1 cellular context compared by ENCODE assay signal in genomic region chr6:143158113-143158581, GRCh38.
TF ChIP-seq lines count a peak whose summit lies in the region.

No MANE protein-coding gene starts in this region.

TF ChIP-seq in K562, 482 proteins besides CTCF, POLR2A, EP300 and RAD21 (continued from another document and continues in another):
- TF ChIP-seq PRDM10 (IDR thresholded peaks at IDR 0.05; ENCODE audit: partially characterized antibody) = no peak
- TF ChIP-seq GTF3C2 (IDR thresholded peaks at IDR 0.05; ENCODE audit: borderline replicate concordance, extremely low read depth, insufficient read length) = no peak
- no peak for TF ChIP-seq CREB1 (IDR thresholded peaks at IDR 0.05)
- no peak for TF ChIP-seq CREB1 (CRISPR knock-in tag; IDR thresholded peaks at IDR 0.05)
- TF ChIP-seq MCM2 (IDR thresholded peaks at IDR 0.05; ENCODE audit: low read depth) = no peak
- no peak for TF ChIP-seq MAX (CRISPR knock-in tag; IDR thresholded peaks at IDR 0.05)
- TF ChIP-seq ARID4B (CRISPR knock-in tag; IDR thresholded peaks at IDR 0.05) = no peak
- no peak for TF ChIP-seq ZNF274 (IDR thresholded peaks at IDR 0.05; ENCODE audit: borderline replicate concordance, low read depth, low read length)
- TF ChIP-seq MEIS2 (IDR thresholded peaks at IDR 0.05; ENCODE audit: partially characterized antibody) = no peak
- no peak for TF ChIP-seq ZBTB9 (CRISPR knock-in tag; IDR thresholded peaks at IDR 0.05)
- TF ChIP-seq SMAD4 (CRISPR knock-in tag; conservative IDR thresholded peaks at IDR 0.05) = peak; percentile 79
- peak; percentile 69; the same call in 1 of the 2 replicates for TF ChIP-seq NFXL1 (CRISPR knock-in tag; IDR thresholded peaks at IDR 0.05)
- TF ChIP-seq NR0B1 (IDR thresholded peaks at IDR 0.05; ENCODE audit: partially characterized antibody) = no peak
- no peak for TF ChIP-seq IRF2 (CRISPR knock-in tag; IDR thresholded peaks at IDR 0.05)
- TF ChIP-seq ZNF395 (CRISPR knock-in tag; IDR thresholded peaks at IDR 0.05) = peak; percentile 19; the same call in 1 of the 2 replicates
- TF ChIP-seq HNRNPUL1 (IDR thresholded peaks at IDR 0.05; ENCODE audit: low read length) = no peak
- TF ChIP-seq PTBP1 (IDR thresholded peaks at IDR 0.05; ENCODE audit: low read depth, low read length) = no peak
- TF ChIP-seq ZNF586 (CRISPR knock-in tag; conservative IDR thresholded peaks at IDR 0.05) = 0 out of 2 replicates have a peak, but pooled peaks have one; percentile 27
- no peak for TF ChIP-seq ZNF507 (tag; conservative IDR thresholded peaks at IDR 0.05)
- TF ChIP-seq CREM (IDR thresholded peaks at IDR 0.05; ENCODE audit: low read depth) = peak; percentile 26; the same call in 1 of the 2 replicates
- TF ChIP-seq ZNF785 (CRISPR knock-in tag; IDR thresholded peaks at IDR 0.05) = no peak
- TF ChIP-seq HCFC1 (IDR thresholded peaks at IDR 0.05; ENCODE audit: low read depth, low read length) = no peak
- no peak for TF ChIP-seq MAFG (tag; conservative IDR thresholded peaks at IDR 0.05)
- TF ChIP-seq RBFOX2 (IDR thresholded peaks at IDR 0.05; ENCODE audit: low read depth, low read length) = no peak
- no peak for TF ChIP-seq CAMTA2 (CRISPR knock-in tag; conservative IDR thresholded peaks at IDR 0.05)
- no peak for TF ChIP-seq ZBTB5 (IDR thresholded peaks at IDR 0.05)
- no peak for TF ChIP-seq ZNF76 (CRISPR knock-in tag; IDR thresholded peaks at IDR 0.05; ENCODE audit: borderline replicate concordance)
- no peak for TF ChIP-seq ZNF23 (CRISPR knock-in tag; IDR thresholded peaks at IDR 0.05)
- TF ChIP-seq FUS (optimal IDR thresholded peaks at IDR 0.05; ENCODE audit: low read depth, low read length) = no peak
- no peak for TF ChIP-seq POLR2G (IDR thresholded peaks at IDR 0.05; ENCODE audit: low read depth, low read length)
